In the genomic region with DNA sequence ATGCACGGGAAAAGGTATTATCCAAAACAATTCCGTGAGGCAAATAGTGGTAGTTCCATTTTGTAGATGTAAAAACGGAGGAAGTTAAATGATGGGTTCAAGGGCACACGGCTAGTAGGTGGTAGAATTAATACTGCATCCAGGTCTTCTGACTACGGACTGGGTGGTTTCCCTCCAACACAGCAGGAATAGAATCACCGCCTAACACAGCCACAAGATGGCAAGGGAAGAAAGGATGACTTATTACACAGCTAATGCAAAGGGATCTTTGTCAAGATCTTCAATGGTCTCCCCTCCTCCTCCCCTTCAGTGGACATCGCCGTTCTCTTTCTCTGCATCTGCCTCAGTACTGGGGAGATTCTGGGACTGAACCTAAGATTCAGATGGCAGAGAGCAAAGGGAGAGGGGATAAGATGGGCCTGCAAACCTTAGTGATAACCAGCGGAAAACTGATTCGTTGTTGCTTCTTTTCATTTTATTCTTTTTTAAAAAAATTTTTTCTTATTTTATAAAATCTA, we compare ENCODE assay signal across 8 cellular contexts. TPM values are rescaled to one million over a fixed set of nuclear protein-coding genes. Genes with fewer than 3 reads are reported as not detected.
A peak's percentile ranks its signal among the peaks of the same experiment; 100 is the strongest.
DNase-seq lines count a peak whose midpoint lies in the region; ATAC-seq and TF ChIP-seq lines count a peak whose summit lies in the region.

No MANE protein-coding gene starts in this region.

- peak overlapping the region; percentile 53; the same call in 1 of the 2 replicates for H3K27ac ChIP-seq in HUES64 (ENCODE audit: low read depth, low read length)
- peak overlapping the region; percentile 91 for H3K27ac ChIP-seq in SJSA1
- H3K27ac ChIP-seq in lung (ENCODE audit: low read depth in 1 of 2, low read length in 1 of 2), result peak overlapping the region; percentile 11 to 83
- peak overlapping the region; percentile 74 for H3K27ac ChIP-seq in substantia nigra (ENCODE audit: low read depth, low read length, poor library complexity, severe bottlenecking)

- H3K36me3 ChIP-seq in HUES64 (ENCODE audit: insufficient read depth, low read length), result peaks cover 25% of the 10 kb centered on the region
- H3K36me3 ChIP-seq in SJSA1, result peaks cover 38% of the 10 kb centered on the region
- peaks cover 0 to 6% of the 10 kb centered on the region in 2 donors for H3K36me3 ChIP-seq in lung (ENCODE audit: control insufficient read depth in 2 of 2, insufficient read depth in 2 of 2, low read length in 2 of 2)

- peak overlapping the region; percentile 97 for H3K9ac ChIP-seq in HUES64 (ENCODE audit: low read depth, low read length)

- H3K4me3 ChIP-seq in HUES64 (ENCODE audit: low read length) (peak overlapping the region; percentile 84), SJSA1 (peak overlapping the region; percentile 73), lung (peak overlapping the region; percentile 92)

- TF ChIP-seq CTCF in lung (IDR thresholded peaks at IDR 0.05; ENCODE audit: control extremely low read depth, extremely low read depth), result no peak

- DNase-seq in ELR (ENCODE audit: low read depth), result peak; percentile 66
- no peak for DNase-seq in SJSA1 (ENCODE audit: low read depth in 1 of 2, low spot score in 2 of 2)
- DNase-seq in dermis blood vessel endothelial cell, result peak; percentile 43
- DNase-seq in lung (ENCODE audit: low spot score), result no peak
- DNase-seq in substantia nigra (lab: John Stamatoyannopoulos, UW), result peak in 2 of 49 donors; percentile 3 to 11
- no peak for DNase-seq in activated CD4-positive, CD25-positive, alpha-beta regulatory T cell (lab: John Stamatoyannopoulos, UW)

- 24% methylated on average over 8 of the region's 10 CpGs for WGBS in HUES64
- WGBS in lung, 2 donors, result 27 to 28% methylated on average over 10 of the region's 10 CpGs

- H3K27me3 ChIP-seq in HUES64 (ENCODE audit: insufficient read depth, low read length) (no peaks in the 10 kb centered on the region), SJSA1 (replicated peaks) (no peaks in the 10 kb centered on the region), lung (ENCODE audit: control insufficient read depth, insufficient read depth) (no peaks in the 10 kb centered on the region)

- ATAC-seq in GM21423 (IDR thresholded peaks at IDR 0.05; ENCODE audit: unreplicated experiment) (peak; percentile 47), lung (ENCODE audit: insufficient read depth, low FRiP score) (peak; percentile 36)

- peaks cover 10% of the 10 kb centered on the region; the same call in 1 of the 2 replicates for H3K4me1 ChIP-seq in HUES64 (ENCODE audit: insufficient read depth, low read length)
- peaks cover 14% of the 10 kb centered on the region for H3K4me1 ChIP-seq in SJSA1 (replicated peaks)
- H3K4me1 ChIP-seq in lung (ENCODE audit: control insufficient read depth in 2 of 2, insufficient read depth in 2 of 2, low read length in 2 of 2), result peaks cover 0 to 2% of the 10 kb centered on the region in 2 donors

- H3K9me3 ChIP-seq in HUES64 (ENCODE audit: insufficient read depth, low read depth, low read length) (no peaks in the 10 kb centered on the region), SJSA1 (replicated peaks) (no peaks in the 10 kb centered on the region), lung (ENCODE audit: control insufficient read depth in 2 of 2, insufficient read depth in 1 of 2, low read length in 1 of 2) (no peaks in the 10 kb centered on the region)

RNA-seq across cellular contexts. Expression of gene TOPBP1, which starts 0.6 kb away (rescaled TPM):
- 28.3 TPM for polyA plus RNA-seq in HUES64 (2013, experiment 1 of 2)
- polyA plus RNA-seq in HUES64 (2013, experiment 2 of 2), result 37.1 TPM
- total RNA-seq in SJSA1 (2014; rRNA removed; shearing (Covaris generic)), result 35.7 and 58.0 TPM in 2 replicates
- total RNA-seq in dermis blood vessel endothelial cell (35.7 and 51.7 TPM in 2 replicates), lung (10 to 100 TPM; 16.6 to 45.4 TPM)
- polyA plus RNA-seq in lung, result 10 to 100 TPM in 1 of 2 donors, 1 to 10 TPM in 1; 6.9 to 10.9 TPM

Comparison
In these comparisons a context has a peak if more than half of its experiments do, and no peak if none do; other contexts are left out.
1. DNase-seq: peak in ELR (single experiment) and dermis blood vessel endothelial cell (single experiment); none in SJSA1 (0 of 2), lung (single experiment) and activated CD4-positive, CD25-positive, alpha-beta regulatory T cell (0 of 4).
2. Peak in every context shown above with its lines, with median percentiles within 50 percentile points of each other: H3K27ac ChIP-seq and H3K4me3 ChIP-seq.